21 cellular contexts compared by ENCODE assay signal in the genomic region with DNA sequence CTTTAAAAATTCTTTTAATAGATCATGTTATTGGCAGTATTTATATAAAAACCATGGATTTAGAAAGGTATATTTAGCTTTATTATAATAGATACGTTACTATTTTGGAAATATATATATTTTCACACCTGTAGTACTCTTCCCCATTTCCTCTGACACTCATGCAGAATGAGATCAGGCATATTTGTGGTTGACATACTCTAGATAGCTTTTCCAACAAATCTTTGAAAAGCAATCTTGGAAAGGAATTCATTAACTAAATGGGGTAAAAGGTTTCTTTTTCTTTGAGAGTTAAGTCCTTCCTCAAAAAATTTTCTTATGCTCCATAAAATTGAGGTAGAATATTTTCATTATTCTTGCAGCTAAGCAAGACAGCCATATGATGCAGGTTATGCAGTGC. TPM values are rescaled to one million over a fixed set of nuclear protein-coding genes. Genes with fewer than 3 reads are reported as not detected.
DNase-seq lines count a peak whose midpoint lies in the region; ATAC-seq, FAIRE-seq and TF ChIP-seq lines count a peak whose summit lies in the region.
"Had no signal": no experiment of that assay in that cellular context is flagged by ENCODE, and none has a peak within 500 bp of the region (broad histone marks: within the 10 kb centered on the region; RNA-seq: fewer than 3 reads in every experiment).

No MANE protein-coding gene starts in this region.

- peaks cover 11% of the 10 kb centered on the region for H3F3A ChIP-seq in smooth muscle cell (ENCODE audit: low read depth)

- H3K9ac ChIP-seq in IMR-90 (ENCODE audit: low read depth, low read length) = no peak overlapping the region
- no peak overlapping the region for H3K9ac ChIP-seq in astrocyte (ENCODE audit: low read length)
- no peak overlapping the region for H3K9ac ChIP-seq in smooth muscle cell (ENCODE audit: low read depth)
- no peak overlapping the region for H3K9ac ChIP-seq in H9 (ENCODE audit: extremely low read depth, insufficient read length, low read length)

- H3K4me3 Mint-ChIP-seq in astrocyte (ENCODE audit: unreplicated experiment) = peak overlapping the region; percentile 34
- H3K4me3 Mint-ChIP-seq in H9 = no peak overlapping the region
- H3K4me3 Mint-ChIP-seq: HFFc6 had no signal

- H4K5ac ChIP-seq in IMR-90 (ENCODE audit: low read depth, low read length) (no peak overlapping the region), H9 (ENCODE audit: insufficient read length, low read depth, low read length) (no peak overlapping the region)

- TF ChIP-seq RAD21 in IMR-90 (IDR thresholded peaks at IDR 0.05; ENCODE audit: low read length) = no peak

- FAIRE-seq in astrocyte (lab: Jason Lieb, UNC) = no peak
- FAIRE-seq: D721Med, H54, HepG2 had no signal

- H3K4ac ChIP-seq in IMR-90 (ENCODE audit: low read depth, low read length) (no peak overlapping the region), H9 (ENCODE audit: low read depth, low read length) (no peak overlapping the region)

- H2AFZ ChIP-seq in IMR-90 (replicated peaks; ENCODE audit: low read length, poor library complexity) (no peak overlapping the region), astrocyte (ENCODE audit: low read depth, low read length) (no peak overlapping the region), smooth muscle cell (ENCODE audit: low read depth) (no peak overlapping the region), H9 (ENCODE audit: low read length) (no peak overlapping the region)

- H3K27me3 Mint-ChIP-seq in astrocyte (ENCODE audit: low read depth, unreplicated experiment) = no peaks in the 10 kb centered on the region
- no peaks in the 10 kb centered on the region for H3K27me3 Mint-ChIP-seq in H9 (ENCODE audit: low read depth)

- peaks cover 32% of the 10 kb centered on the region for H3K79me2 ChIP-seq in astrocyte (ENCODE audit: insufficient read depth, low read length)
- peaks cover 33% of the 10 kb centered on the region for H3K79me2 ChIP-seq in smooth muscle cell (ENCODE audit: low read depth)
- H3K79me2 ChIP-seq in H9 (ENCODE audit: insufficient read depth, low read length) = 0 out of 2 replicates have a peak, but pooled peaks cover 1% of the 10 kb centered on the region

- H3K4me2 ChIP-seq in IMR-90 (ENCODE audit: low read depth, low read length) = no peak overlapping the region; the same call in 1 of the 2 replicates
- no peak overlapping the region for H3K4me2 ChIP-seq in astrocyte (ENCODE audit: low read length)
- H3K4me2 ChIP-seq in smooth muscle cell = peak overlapping the region; percentile 57
- no peak overlapping the region for H3K4me2 ChIP-seq in H9 (ENCODE audit: insufficient read depth, insufficient read length, low read length)

- H3K23me2 ChIP-seq in H9 (ENCODE audit: insufficient read length, low read depth, low read length, poor library complexity, severe bottlenecking) = no peaks in the 10 kb centered on the region

- H3K27ac ChIP-seq in IMR-90 (ENCODE audit: insufficient read depth, low read length) (no peak overlapping the region), astrocyte (ENCODE audit: low read depth, low read length) (no peak overlapping the region), smooth muscle cell (ENCODE audit: low read depth) (no peak overlapping the region), H9 (ENCODE audit: insufficient read length, low read depth, low read length) (no peak overlapping the region)
- H3K27ac ChIP-seq: HL-60 had no signal

- H4K20me1 ChIP-seq in IMR-90 (ENCODE audit: insufficient read depth, low read length) (no peaks in the 10 kb centered on the region), astrocyte (ENCODE audit: insufficient read depth, low read length) (no peaks in the 10 kb centered on the region), smooth muscle cell (ENCODE audit: low read depth) (peaks cover 15% of the 10 kb centered on the region), H9 (ENCODE audit: control insufficient read depth, insufficient read depth, insufficient read length) (no peaks in the 10 kb centered on the region)

- no CpG with 5 or more reads among the region's 1 CpG for WGBS in IMR-90 (ENCODE audit: extremely low coverage in 2 of 2, insufficient read length in 1 of 2), 2 experiments
- WGBS in smooth muscle cell (ENCODE audit: low lambda C conversion rate) = 88% methylated on average over 1 of the region's 1 CpG
- no CpG with 5 or more reads among the region's 1 CpG for WGBS in H9 (ENCODE audit: extremely low coverage, insufficient read length, low lambda C conversion rate)

- H3K36me3 ChIP-seq in IMR-90 (ENCODE audit: control insufficient read depth, insufficient read depth, low read length) (peaks cover 10% of the 10 kb centered on the region), astrocyte (ENCODE audit: insufficient read depth, low read length) (peaks cover 34% of the 10 kb centered on the region), smooth muscle cell (ENCODE audit: low read depth) (peaks cover 33% of the 10 kb centered on the region)

- TF ChIP-seq CTCF in IMR-90 (conservative IDR thresholded peaks at IDR 0.05; ENCODE audit: low read depth, low read length) (no peak), astrocyte (IDR thresholded peaks at IDR 0.05; ENCODE audit: insufficient read depth, low read depth, low read length) (no peak), smooth muscle cell (IDR thresholded peaks at IDR 0.05; ENCODE audit: borderline replicate concordance, insufficient read depth, poor library complexity, severe bottlenecking) (no peak), H9 (conservative IDR thresholded peaks at IDR 0.05) (no peak)

- H3K9me3 ChIP-seq in IMR-90 (ENCODE audit: control insufficient read depth, insufficient read depth, low read length) = no peaks in the 10 kb centered on the region
- no peaks in the 10 kb centered on the region for H3K9me3 ChIP-seq in astrocyte (ENCODE audit: insufficient read depth, low read depth, low read length)
- no peaks in the 10 kb centered on the region for H3K9me3 ChIP-seq in smooth muscle cell (replicated peaks; ENCODE audit: low read depth)
- no peaks in the 10 kb centered on the region for H3K9me3 ChIP-seq in H9 (ENCODE audit: control insufficient read depth, low read depth, low read length)
- H3K9me3 ChIP-seq: BE2C had no signal

- H3K36me3 Mint-ChIP-seq in astrocyte (ENCODE audit: low read depth, unreplicated experiment) = peaks cover 9% of the 10 kb centered on the region
- H3K36me3 Mint-ChIP-seq in H9 (ENCODE audit: insufficient read depth in 1 of 3, low read depth in 3 of 3) = peaks cover 31 to 73% (median 71%) of the 10 kb centered on the region in 3 experiments

- no peak overlapping the region for H3T11ph ChIP-seq in H9 (ENCODE audit: low read length)

- H3K23ac ChIP-seq in IMR-90 (ENCODE audit: low read depth, low read length) (no peak overlapping the region), H9 (ENCODE audit: insufficient read length, low read depth, low read length) (no peak overlapping the region)

- ATAC-seq in IMR-90 (ENCODE audit: low read depth) (no peak), esophagus mucosa (no peak), SK-N-SH treated with all-trans-retinoic acid at 6 μM for 48 hours (no peak)
- ATAC-seq: HepG2, Panc1 had no signal

- H3K27me3 ChIP-seq in IMR-90 (ENCODE audit: control insufficient read depth, insufficient read depth, low read length) (no peaks in the 10 kb centered on the region), astrocyte (ENCODE audit: insufficient read depth, low read length) (no peaks in the 10 kb centered on the region), smooth muscle cell (ENCODE audit: low read depth) (no peaks in the 10 kb centered on the region), H9 (ENCODE audit: insufficient read depth, low read length) (no peaks in the 10 kb centered on the region)
- H3K27me3 ChIP-seq: BE2C had no signal

- H3K14ac ChIP-seq in IMR-90 (replicated peaks; ENCODE audit: low read depth, low read length) = no peak overlapping the region
- no peak overlapping the region for H3K14ac ChIP-seq in H9 (ENCODE audit: insufficient read depth, low read length)

- no peak overlapping the region for H2BK12ac ChIP-seq in H9 (ENCODE audit: insufficient read length, low read depth, low read length)

- dilution Hi-C loops in IMR-90 (cut with HindIII; ENCODE audit: low sequenced_read_pairs, unreplicated experiment) = no loop called here

- H2BK120ac ChIP-seq in IMR-90 (ENCODE audit: low read depth, low read length) = no peak overlapping the region
- no peak overlapping the region for H2BK120ac ChIP-seq in H9 (ENCODE audit: low read depth, low read length, poor library complexity, severe bottlenecking)

- no peak overlapping the region for H3K18ac ChIP-seq in IMR-90 (ENCODE audit: low read depth, low read length)
- H3K18ac ChIP-seq in H9 (ENCODE audit: insufficient read length, low read depth, low read length) = no peak overlapping the region

- no peak overlapping the region for H2BK15ac ChIP-seq in IMR-90 (ENCODE audit: low read depth, low read length)
- no peak overlapping the region for H2BK15ac ChIP-seq in H9 (ENCODE audit: low read depth, low read length)

- in situ Hi-C loops in IMR-90 (cut with MboI; ENCODE audit: low sequenced_read_pairs) = no loop called here

- H3K9me3 Mint-ChIP-seq in astrocyte (ENCODE audit: unreplicated experiment) = no peaks in the 10 kb centered on the region
- no peaks in the 10 kb centered on the region for H3K9me3 Mint-ChIP-seq in H9
- H3K9me3 Mint-ChIP-seq: HFFc6 had no signal

- H3K9me1 ChIP-seq in IMR-90 (ENCODE audit: insufficient read depth, low read length) = peaks cover 4% of the 10 kb centered on the region; the same call in 1 of the 2 replicates

- H4K8ac ChIP-seq in IMR-90 (ENCODE audit: low read depth in 2 of 2, low read length in 2 of 2) = no peak overlapping the region
- H4K8ac ChIP-seq in H9 (replicated peaks; ENCODE audit: insufficient read length, low read depth, low read length) = no peak overlapping the region

- H3K79me1 ChIP-seq in IMR-90 (ENCODE audit: low read depth in 1 of 2, low read length in 2 of 2) = peaks cover 12 to 16% of the 10 kb centered on the region in 2 experiments
- no peaks in the 10 kb centered on the region for H3K79me1 ChIP-seq in H9 (ENCODE audit: insufficient read depth, low read depth, low read length, poor library complexity, severe bottlenecking)

- H3K56ac ChIP-seq in IMR-90 (ENCODE audit: extremely low read depth, insufficient read depth, low read length) (no peak overlapping the region), H9 (ENCODE audit: insufficient read length, low read depth, low read length) (no peak overlapping the region)

- H3K27ac Mint-ChIP-seq in astrocyte (ENCODE audit: unreplicated experiment) (peak overlapping the region; percentile 81), H9 (no peak overlapping the region)
- H3K27ac Mint-ChIP-seq: HFFc6 had no signal

- no peak overlapping the region for H4K91ac ChIP-seq in IMR-90 (ENCODE audit: insufficient read depth, low read depth, low read length)
- no peak overlapping the region for H4K91ac ChIP-seq in H9 (ENCODE audit: insufficient read length, low read depth, low read length)

- H3K4me1 ChIP-seq in IMR-90 (ENCODE audit: control insufficient read depth, insufficient read depth, low read length) = peaks cover 4% of the 10 kb centered on the region; the same call in 1 of the 2 replicates
- H3K4me1 ChIP-seq in astrocyte (ENCODE audit: insufficient read depth, low read length) = peaks cover 5% of the 10 kb centered on the region
- no peaks in the 10 kb centered on the region for H3K4me1 ChIP-seq in smooth muscle cell (ENCODE audit: low read depth)
- H3K4me1 ChIP-seq in H9 (ENCODE audit: insufficient read depth, low read length) = no peaks in the 10 kb centered on the region
- H3K4me1 ChIP-seq: BE2C had no signal

- peak; percentile 30 for DNase-seq in IMR-90
- peak; percentile 62 for DNase-seq in astrocyte (ENCODE audit: low read depth)
- peak; percentile 57 for DNase-seq in kidney glomerular epithelial cell (lab: John Stamatoyannopoulos, UW)
- no peak for DNase-seq in smooth muscle cell (lab: John Stamatoyannopoulos, UW; ENCODE audit: unreplicated experiment)
- no peak for DNase-seq in H9
- DNase-seq: BE2C; HFFc6; KG1; NCI-H1105 treated with DMSO at 0.1 percent for 48 hours; NCI-H2029 treated with DMSO at 0.1 percent for 48 hours; NCI-H345; NCI-H524; NCI-H774; NK-92 treated with Interleukin-12 subunit alpha and Interleukin-12 subunit beta, amount 100 ng/mL, for 24 hours had no signal

- H2BK20ac ChIP-seq in IMR-90 (ENCODE audit: low read depth, low read length) (no peak overlapping the region), H9 (ENCODE audit: low read depth, low read length, poor library complexity, severe bottlenecking) (no peak overlapping the region)

- intact Hi-C loops in IMR-90 (cut with micrococcal nuclease) = no loop called here

- H2AK9ac ChIP-seq in IMR-90 (replicated peaks; ENCODE audit: low read depth, low read length, poor library complexity) = no peak overlapping the region

- H3K4me1 Mint-ChIP-seq in astrocyte (ENCODE audit: low read depth, unreplicated experiment) = peaks cover 33% of the 10 kb centered on the region
- H3K4me1 Mint-ChIP-seq in H9 = peaks cover 0 to under 1% of the 10 kb centered on the region in 2 experiments; a peak in 2 of 4 replicates

- POLR2A ChIA-PET in IMR-90 (lab: Charles Lee; ENCODE audit: unreplicated experiment) = no interaction called here

- H2AK5ac ChIP-seq in IMR-90 (ENCODE audit: low read depth, low read length) (no peak overlapping the region), H9 (ENCODE audit: insufficient read length, low read length) (no peak overlapping the region)

- no peak overlapping the region for H3K4me3 ChIP-seq in IMR-90 (ENCODE audit: insufficient read depth, low read depth, low read length)
- no peak overlapping the region for H3K4me3 ChIP-seq in astrocyte (ENCODE audit: insufficient read depth, low read depth, low read length)
- H3K4me3 ChIP-seq in smooth muscle cell = no peak overlapping the region

- CTCF ChIA-PET in IMR-90 (lab: Yijun Ruan, JAX) = interaction anchor here (1.5 kb wide), 1 partner anchor 12 kb away, joined by 5 read pairs; no protein-coding TSS in a partner anchor

- BruUV-seq in IMR-90 (replicated peaks; lab: Mats Ljungman, UMichigan) = no TSS peak

- TF ChIP-seq POLR2A in IMR-90 (IDR thresholded peaks at IDR 0.05; ENCODE audit: low read depth, low read length) = no peak

- H2BK5ac ChIP-seq in IMR-90 (ENCODE audit: low read depth, low read length, poor library complexity, severe bottlenecking) = no peak overlapping the region
- H2BK5ac ChIP-seq in H9 (ENCODE audit: insufficient read length, low read length) = no peak overlapping the region

RNA-seq across cellular contexts. Expression of gene ASF1A, which starts 14.5 kb away (rescaled TPM):
- total RNA-seq in IMR-90 (2012; rRNA removed) (11.1 and 24.4 TPM in 2 replicates), astrocyte (35.7 and 36.4 TPM in 2 replicates), smooth muscle cell (33.4 and 35.2 TPM in 2 replicates), esophagus mucosa (17.9 TPM), H9 (2021) (34.4 and 36.5 TPM in 2 replicates)
- polyA plus RNA-seq in IMR-90 (2012; rRNA removed) (7.2 and 10.1 TPM in 2 replicates), smooth muscle cell (34.6 and 38.8 TPM in 2 replicates)
- polyA plus RNA-seq in IMR-90 (2012; cell fraction: cytosol; rRNA removed) = 3.5 and 5.2 TPM in 2 replicates
- polyA plus RNA-seq in IMR-90 (2012; cell fraction: nucleus; rRNA removed; ENCODE audit: low replicate concordance) = 1.7 and 6.5 TPM in 2 replicates

RNA-seq across cellular contexts. Expression of gene MCM9, which starts 26.5 kb away (rescaled TPM):
- total RNA-seq in IMR-90 (2012; rRNA removed) (7.2 and 7.8 TPM in 2 replicates), astrocyte (9.2 and 10.1 TPM in 2 replicates), smooth muscle cell (3.9 and 7.8 TPM in 2 replicates), esophagus mucosa (15.6 TPM), H9 (2021) (18.6 and 19.8 TPM in 2 replicates)
- polyA plus RNA-seq in IMR-90 (2012; rRNA removed) (3.2 and 3.5 TPM in 2 replicates), smooth muscle cell (3.8 and 8.1 TPM in 2 replicates)
- polyA plus RNA-seq in IMR-90 (2012; cell fraction: cytosol; rRNA removed) = 0.86 and 2.0 TPM in 2 replicates
- 1.2 and 4.7 TPM in 2 replicates for polyA plus RNA-seq in IMR-90 (2012; cell fraction: nucleus; rRNA removed; ENCODE audit: low replicate concordance)

Comparison
In these comparisons a context has a peak if more than half of its experiments do, and no peak if none do; other contexts are left out.
1. DNase-seq: peak in IMR-90 (single experiment), astrocyte (single experiment) and kidney glomerular epithelial cell (single experiment); none in smooth muscle cell (single experiment) and H9 (single experiment).